ENCODE assay signal across 1 cellular context in the genomic region with DNA sequence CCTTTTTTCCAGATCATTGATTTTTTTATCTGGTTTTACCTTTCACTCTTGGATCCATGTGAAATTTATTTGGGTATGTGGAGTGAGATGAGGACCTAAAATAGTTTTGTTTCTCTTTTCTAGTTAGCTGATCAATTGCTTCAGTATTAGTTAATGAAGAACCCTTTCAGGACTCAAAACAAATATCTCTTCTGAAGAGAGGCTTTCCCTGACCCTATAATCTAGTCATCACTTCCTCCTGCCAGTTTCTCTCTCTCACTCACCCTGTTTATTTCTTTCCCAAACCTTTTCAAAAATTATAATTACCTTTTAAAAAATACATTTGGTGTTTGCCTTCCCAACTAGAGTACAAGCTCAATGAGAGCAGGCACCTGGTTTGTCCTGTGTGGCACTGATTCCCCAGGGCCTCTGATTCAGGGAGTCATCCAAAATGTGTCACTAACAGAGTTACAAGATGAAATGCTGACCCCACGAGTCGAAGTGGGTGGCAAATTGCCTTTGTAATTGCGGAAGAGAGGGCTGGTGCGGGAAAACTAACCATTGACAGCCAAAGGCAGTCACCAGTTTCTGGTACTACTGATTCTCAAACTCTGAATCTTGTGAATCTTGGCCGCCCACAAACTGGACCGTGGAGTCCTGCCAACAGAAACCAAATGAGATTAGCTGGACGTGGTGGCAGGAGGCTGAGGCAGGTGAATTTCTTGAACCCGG.
TF ChIP-seq lines count a peak whose summit lies in the region.

No MANE protein-coding gene starts in this region.

TF ChIP-seq in GM12878, 131 proteins besides CTCF, POLR2A, EP300 and RAD21:
- TF ChIP-seq IKZF2 (IDR thresholded peaks at IDR 0.05): 0 out of 4 replicates have a peak, but pooled peaks have one; percentile 16 to 20
- no peak for TF ChIP-seq WRNIP1 (IDR thresholded peaks at IDR 0.05; ENCODE audit: borderline replicate concordance, low read depth, low read length)
- no peak for TF ChIP-seq ZBED1 (IDR thresholded peaks at IDR 0.05; ENCODE audit: borderline replicate concordance)
- no peak for TF ChIP-seq PAX5 (IDR thresholded peaks at IDR 0.05; ENCODE audit: borderline replicate concordance, low read depth, low read length)
- no peak for TF ChIP-seq STAT1 (conservative IDR thresholded peaks at IDR 0.05)
- TF ChIP-seq RB1 (IDR thresholded peaks at IDR 0.05; ENCODE audit: borderline replicate concordance): no peak
- TF ChIP-seq TARDBP (IDR thresholded peaks at IDR 0.05; ENCODE audit: borderline replicate concordance): no peak
- TF ChIP-seq EGR1 (IDR thresholded peaks at IDR 0.05; ENCODE audit: borderline replicate concordance in 1 of 2, low read depth in 2 of 2, low read length in 2 of 2): no peak
- TF ChIP-seq MTA3 (IDR thresholded peaks at IDR 0.05; ENCODE audit: borderline replicate concordance, low read length): no peak
- TF ChIP-seq E2F8 (IDR thresholded peaks at IDR 0.05; ENCODE audit: low read depth, partially characterized antibody): no peak
- TF ChIP-seq PAX8 (IDR thresholded peaks at IDR 0.05): no peak
- TF ChIP-seq FOXM1 (IDR thresholded peaks at IDR 0.05; ENCODE audit: low read depth, low read length): no peak
- no peak for TF ChIP-seq SIN3A (IDR thresholded peaks at IDR 0.05; ENCODE audit: low read depth, low read length)
- no peak for TF ChIP-seq BMI1 (IDR thresholded peaks at IDR 0.05; ENCODE audit: borderline replicate concordance)
- no peak for TF ChIP-seq TAF1 (IDR thresholded peaks at IDR 0.05; ENCODE audit: borderline replicate concordance, low read depth, low read length)
- TF ChIP-seq, protein P1, sequence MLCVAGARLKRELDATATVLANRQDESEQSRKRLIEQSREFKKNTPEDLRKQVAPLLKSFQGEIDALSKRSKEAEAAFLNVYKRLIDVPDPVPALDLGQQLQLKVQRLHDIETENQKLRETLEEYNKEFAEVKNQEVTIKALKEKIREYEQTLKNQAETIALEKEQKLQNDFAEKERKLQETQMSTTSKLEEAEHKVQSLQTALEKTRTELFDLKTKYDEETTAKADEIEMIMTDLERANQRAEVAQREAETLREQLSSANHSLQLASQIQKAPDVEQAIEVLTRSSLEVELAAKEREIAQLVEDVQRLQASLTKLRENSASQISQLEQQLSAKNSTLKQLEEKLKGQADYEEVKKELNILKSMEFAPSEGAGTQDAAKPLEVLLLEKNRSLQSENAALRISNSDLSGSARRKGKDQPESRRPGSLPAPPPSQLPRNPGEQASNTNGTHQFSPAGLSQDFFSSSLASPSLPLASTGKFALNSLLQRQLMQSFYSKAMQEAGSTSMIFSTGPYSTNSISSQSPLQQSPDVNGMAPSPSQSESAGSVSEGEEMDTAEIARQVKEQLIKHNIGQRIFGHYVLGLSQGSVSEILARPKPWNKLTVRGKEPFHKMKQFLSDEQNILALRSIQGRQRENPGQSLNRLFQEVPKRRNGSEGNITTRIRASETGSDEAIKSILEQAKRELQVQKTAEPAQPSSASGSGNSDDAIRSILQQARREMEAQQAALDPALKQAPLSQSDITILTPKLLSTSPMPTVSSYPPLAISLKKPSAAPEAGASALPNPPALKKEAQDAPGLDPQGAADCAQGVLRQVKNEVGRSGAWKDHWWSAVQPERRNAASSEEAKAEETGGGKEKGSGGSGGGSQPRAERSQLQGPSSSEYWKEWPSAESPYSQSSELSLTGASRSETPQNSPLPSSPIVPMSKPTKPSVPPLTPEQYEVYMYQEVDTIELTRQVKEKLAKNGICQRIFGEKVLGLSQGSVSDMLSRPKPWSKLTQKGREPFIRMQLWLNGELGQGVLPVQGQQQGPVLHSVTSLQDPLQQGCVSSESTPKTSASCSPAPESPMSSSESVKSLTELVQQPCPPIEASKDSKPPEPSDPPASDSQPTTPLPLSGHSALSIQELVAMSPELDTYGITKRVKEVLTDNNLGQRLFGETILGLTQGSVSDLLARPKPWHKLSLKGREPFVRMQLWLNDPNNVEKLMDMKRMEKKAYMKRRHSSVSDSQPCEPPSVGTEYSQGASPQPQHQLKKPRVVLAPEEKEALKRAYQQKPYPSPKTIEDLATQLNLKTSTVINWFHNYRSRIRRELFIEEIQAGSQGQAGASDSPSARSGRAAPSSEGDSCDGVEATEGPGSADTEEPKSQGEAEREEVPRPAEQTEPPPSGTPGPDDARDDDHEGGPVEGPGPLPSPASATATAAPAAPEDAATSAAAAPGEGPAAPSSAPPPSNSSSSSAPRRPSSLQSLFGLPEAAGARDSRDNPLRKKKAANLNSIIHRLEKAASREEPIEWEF (IDR thresholded peaks at IDR 0.05; ENCODE audit: insufficient replicate concordance, low read depth, low read length): peak; percentile 74
- peak; percentile 36 for TF ChIP-seq MEF2B (IDR thresholded peaks at IDR 0.05; ENCODE audit: partially characterized antibody, poor library complexity, severe bottlenecking)
- TF ChIP-seq RELA (IDR thresholded peaks at IDR 0.05; ENCODE audit: borderline replicate concordance, partially characterized antibody): no peak
- 0 out of 2 replicates have a peak, but pooled peaks have one; percentile 23 for TF ChIP-seq DPF2 (IDR thresholded peaks at IDR 0.05)
- TF ChIP-seq BCL3 (IDR thresholded peaks at IDR 0.05; ENCODE audit: borderline replicate concordance, insufficient read depth, low read depth, low read length, poor library complexity, severe bottlenecking): no peak
- no peak for TF ChIP-seq TCF7 (IDR thresholded peaks at IDR 0.05; ENCODE audit: borderline replicate concordance)
- TF ChIP-seq, protein P2, sequence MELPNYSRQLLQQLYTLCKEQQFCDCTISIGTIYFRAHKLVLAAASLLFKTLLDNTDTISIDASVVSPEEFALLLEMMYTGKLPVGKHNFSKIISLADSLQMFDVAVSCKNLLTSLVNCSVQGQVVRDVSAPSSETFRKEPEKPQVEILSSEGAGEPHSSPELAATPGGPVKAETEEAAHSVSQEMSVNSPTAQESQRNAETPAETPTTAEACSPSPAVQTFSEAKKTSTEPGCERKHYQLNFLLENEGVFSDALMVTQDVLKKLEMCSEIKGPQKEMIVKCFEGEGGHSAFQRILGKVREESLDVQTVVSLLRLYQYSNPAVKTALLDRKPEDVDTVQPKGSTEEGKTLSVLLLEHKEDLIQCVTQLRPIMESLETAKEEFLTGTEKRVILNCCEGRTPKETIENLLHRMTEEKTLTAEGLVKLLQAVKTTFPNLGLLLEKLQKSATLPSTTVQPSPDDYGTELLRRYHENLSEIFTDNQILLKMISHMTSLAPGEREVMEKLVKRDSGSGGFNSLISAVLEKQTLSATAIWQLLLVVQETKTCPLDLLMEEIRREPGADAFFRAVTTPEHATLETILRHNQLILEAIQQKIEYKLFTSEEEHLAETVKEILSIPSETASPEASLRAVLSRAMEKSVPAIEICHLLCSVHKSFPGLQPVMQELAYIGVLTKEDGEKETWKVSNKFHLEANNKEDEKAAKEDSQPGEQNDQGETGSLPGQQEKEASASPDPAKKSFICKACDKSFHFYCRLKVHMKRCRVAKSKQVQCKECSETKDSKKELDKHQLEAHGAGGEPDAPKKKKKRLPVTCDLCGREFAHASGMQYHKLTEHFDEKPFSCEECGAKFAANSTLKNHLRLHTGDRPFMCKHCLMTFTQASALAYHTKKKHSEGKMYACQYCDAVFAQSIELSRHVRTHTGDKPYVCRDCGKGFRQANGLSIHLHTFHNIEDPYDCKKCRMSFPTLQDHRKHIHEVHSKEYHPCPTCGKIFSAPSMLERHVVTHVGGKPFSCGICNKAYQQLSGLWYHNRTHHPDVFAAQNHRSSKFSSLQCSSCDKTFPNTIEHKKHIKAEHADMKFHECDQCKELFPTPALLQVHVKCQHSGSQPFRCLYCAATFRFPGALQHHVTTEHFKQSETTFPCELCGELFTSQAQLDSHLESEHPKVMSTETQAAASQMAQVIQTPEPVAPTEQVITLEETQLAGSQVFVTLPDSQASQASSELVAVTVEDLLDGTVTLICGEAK (IDR thresholded peaks at IDR 0.05; ENCODE audit: borderline replicate concordance): peak; percentile 37; the same call in 1 of the 2 replicates
- no peak for TF ChIP-seq SRF (IDR thresholded peaks at IDR 0.05; ENCODE audit: low read depth in 2 of 2, low read length in 2 of 2)
- no peak for TF ChIP-seq HDGF (IDR thresholded peaks at IDR 0.05)
- no peak for TF ChIP-seq ETV6 (conservative IDR thresholded peaks at IDR 0.05 in 1 of 2, IDR thresholded peaks at IDR 0.05 in 1 of 2; ENCODE audit: borderline replicate concordance in 1 of 2, low read depth in 1 of 2)
- TF ChIP-seq, protein P3, sequence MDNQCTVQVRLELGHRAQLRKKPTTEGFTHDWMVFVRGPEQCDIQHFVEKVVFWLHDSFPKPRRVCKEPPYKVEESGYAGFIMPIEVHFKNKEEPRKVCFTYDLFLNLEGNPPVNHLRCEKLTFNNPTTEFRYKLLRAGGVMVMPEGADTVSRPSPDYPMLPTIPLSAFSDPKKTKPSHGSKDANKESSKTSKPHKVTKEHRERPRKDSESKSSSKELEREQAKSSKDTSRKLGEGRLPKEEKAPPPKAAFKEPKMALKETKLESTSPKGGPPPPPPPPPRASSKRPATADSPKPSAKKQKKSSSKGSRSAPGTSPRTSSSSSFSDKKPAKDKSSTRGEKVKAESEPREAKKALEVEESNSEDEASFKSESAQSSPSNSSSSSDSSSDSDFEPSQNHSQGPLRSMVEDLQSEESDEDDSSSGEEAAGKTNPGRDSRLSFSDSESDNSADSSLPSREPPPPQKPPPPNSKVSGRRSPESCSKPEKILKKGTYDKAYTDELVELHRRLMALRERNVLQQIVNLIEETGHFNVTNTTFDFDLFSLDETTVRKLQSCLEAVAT (IDR thresholded peaks at IDR 0.05): peak; percentile 95
- TF ChIP-seq CBX5 (IDR thresholded peaks at IDR 0.05; ENCODE audit: low read depth): no peak
- no peak for TF ChIP-seq MEF2A (IDR thresholded peaks at IDR 0.05; ENCODE audit: insufficient read depth, low read depth, low read length)
- TF ChIP-seq, protein P4, sequence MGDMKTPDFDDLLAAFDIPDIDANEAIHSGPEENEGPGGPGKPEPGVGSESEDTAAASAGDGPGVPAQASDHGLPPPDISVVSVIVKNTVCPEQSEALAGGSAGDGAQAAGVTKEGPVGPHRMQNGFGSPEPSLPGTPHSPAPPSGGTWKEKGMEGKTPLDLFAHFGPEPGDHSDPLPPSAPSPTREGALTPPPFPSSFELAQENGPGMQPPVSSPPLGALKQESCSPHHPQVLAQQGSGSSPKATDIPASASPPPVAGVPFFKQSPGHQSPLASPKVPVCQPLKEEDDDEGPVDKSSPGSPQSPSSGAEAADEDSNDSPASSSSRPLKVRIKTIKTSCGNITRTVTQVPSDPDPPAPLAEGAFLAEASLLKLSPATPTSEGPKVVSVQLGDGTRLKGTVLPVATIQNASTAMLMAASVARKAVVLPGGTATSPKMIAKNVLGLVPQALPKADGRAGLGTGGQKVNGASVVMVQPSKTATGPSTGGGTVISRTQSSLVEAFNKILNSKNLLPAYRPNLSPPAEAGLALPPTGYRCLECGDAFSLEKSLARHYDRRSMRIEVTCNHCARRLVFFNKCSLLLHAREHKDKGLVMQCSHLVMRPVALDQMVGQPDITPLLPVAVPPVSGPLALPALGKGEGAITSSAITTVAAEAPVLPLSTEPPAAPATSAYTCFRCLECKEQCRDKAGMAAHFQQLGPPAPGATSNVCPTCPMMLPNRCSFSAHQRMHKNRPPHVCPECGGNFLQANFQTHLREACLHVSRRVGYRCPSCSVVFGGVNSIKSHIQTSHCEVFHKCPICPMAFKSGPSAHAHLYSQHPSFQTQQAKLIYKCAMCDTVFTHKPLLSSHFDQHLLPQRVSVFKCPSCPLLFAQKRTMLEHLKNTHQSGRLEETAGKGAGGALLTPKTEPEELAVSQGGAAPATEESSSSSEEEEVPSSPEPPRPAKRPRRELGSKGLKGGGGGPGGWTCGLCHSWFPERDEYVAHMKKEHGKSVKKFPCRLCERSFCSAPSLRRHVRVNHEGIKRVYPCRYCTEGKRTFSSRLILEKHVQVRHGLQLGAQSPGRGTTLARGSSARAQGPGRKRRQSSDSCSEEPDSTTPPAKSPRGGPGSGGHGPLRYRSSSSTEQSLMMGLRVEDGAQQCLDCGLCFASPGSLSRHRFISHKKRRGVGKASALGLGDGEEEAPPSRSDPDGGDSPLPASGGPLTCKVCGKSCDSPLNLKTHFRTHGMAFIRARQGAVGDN (IDR thresholded peaks at IDR 0.05): 0 out of 2 replicates have a peak, but pooled peaks have one; percentile 29
- TF ChIP-seq SPI1 (IDR thresholded peaks at IDR 0.05; ENCODE audit: borderline replicate concordance, insufficient read depth, low read depth, low read length): peak; percentile 51; the same call in 1 of the 2 replicates
- TF ChIP-seq IKZF1 (conservative IDR thresholded peaks at IDR 0.05): peak; percentile 45; the same call in 1 of the 2 replicates
- 0 out of 2 replicates have a peak, but pooled peaks have one; percentile 19 for TF ChIP-seq MTA2 (IDR thresholded peaks at IDR 0.05; ENCODE audit: low read depth)
